1 cellular context compared by ENCODE assay signal in genomic region chr17:81926451-81927144, GRCh38.
TF ChIP-seq lines count a peak whose summit lies in the region.

No MANE protein-coding gene starts in this region.

TF ChIP-seq in A549, 52 proteins besides CTCF, POLR2A, EP300 and RAD21 (continued from another document):
- TF ChIP-seq, protein P1, sequence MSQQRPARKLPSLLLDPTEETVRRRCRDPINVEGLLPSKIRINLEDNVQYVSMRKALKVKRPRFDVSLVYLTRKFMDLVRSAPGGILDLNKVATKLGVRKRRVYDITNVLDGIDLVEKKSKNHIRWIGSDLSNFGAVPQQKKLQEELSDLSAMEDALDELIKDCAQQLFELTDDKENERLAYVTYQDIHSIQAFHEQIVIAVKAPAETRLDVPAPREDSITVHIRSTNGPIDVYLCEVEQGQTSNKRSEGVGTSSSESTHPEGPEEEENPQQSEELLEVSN (IDR thresholded peaks at IDR 0.05; ENCODE audit: borderline replicate concordance, low read depth), result no peak
- TF ChIP-seq MAFK (IDR thresholded peaks at IDR 0.05; ENCODE audit: partially characterized antibody) (peak; percentile 98), POLR2AphosphoS2 (conservative IDR thresholded peaks at IDR 0.05; ENCODE audit: low read length) (peak; percentile 83), FOSL2 (IDR thresholded peaks at IDR 0.05) (no peak), FOSL2 (CRISPR knock-in tag; IDR thresholded peaks at IDR 0.05) (peak; percentile 88), NR3C1 (IDR thresholded peaks at IDR 0.05) (no peak), ELK1 (IDR thresholded peaks at IDR 0.05; ENCODE audit: low read depth, low read length) (no peak), USF2 (IDR thresholded peaks at IDR 0.05) (no peak), RFX5 (IDR thresholded peaks at IDR 0.05) (no peak), GATA3 (IDR thresholded peaks at IDR 0.05; ENCODE audit: borderline replicate concordance) (peak; percentile 43; the same call in 1 of the 2 replicates), PHF8 (IDR thresholded peaks at IDR 0.05; ENCODE audit: borderline replicate concordance, low read depth) (peak; percentile 36), NPAS2 (CRISPR knock-in tag; IDR thresholded peaks at IDR 0.05; ENCODE audit: borderline replicate concordance) (no peak), ZSCAN20 (CRISPR knock-in tag; IDR thresholded peaks at IDR 0.05) (no peak), KDM5A (IDR thresholded peaks at IDR 0.05) (no peak), HEYL (CRISPR knock-in tag; IDR thresholded peaks at IDR 0.05) (no peak), SMC3 (IDR thresholded peaks at IDR 0.05) (no peak), MAZ (IDR thresholded peaks at IDR 0.05; ENCODE audit: borderline replicate concordance, low read depth, low read length) (no peak), HDAC2 (IDR thresholded peaks at IDR 0.05) (no peak), SREBF2 (IDR thresholded peaks at IDR 0.05) (no peak), HOXA7 (CRISPR knock-in tag; IDR thresholded peaks at IDR 0.05) (0 out of 2 replicates have a peak, but pooled peaks have one; percentile 24), FOXS1 (CRISPR knock-in tag; IDR thresholded peaks at IDR 0.05) (no peak), PBX3 (IDR thresholded peaks at IDR 0.05) (no peak; the same call in none of the 2 replicates), CBX2 (IDR thresholded peaks at IDR 0.05; ENCODE audit: borderline replicate concordance, low read depth) (no peak), ZC3H11A (IDR thresholded peaks at IDR 0.05) (no peak), CHD2 (IDR thresholded peaks at IDR 0.05; ENCODE audit: low read length, partially characterized antibody) (no peak), MAX (IDR thresholded peaks at IDR 0.05) (peak; percentile 30), ZFP36 (IDR thresholded peaks at IDR 0.05; ENCODE audit: borderline replicate concordance, partially characterized antibody) (no peak), RCOR1 (IDR thresholded peaks at IDR 0.05; ENCODE audit: low read depth, low read length) (no peak), CHD4 (IDR thresholded peaks at IDR 0.05; ENCODE audit: borderline replicate concordance) (no peak), TP53 (CRISPR knock-in tag; IDR thresholded peaks at IDR 0.05) (0 out of 2 replicates have a peak, but pooled peaks have one; percentile 1), BHLHE40 (IDR thresholded peaks at IDR 0.05; ENCODE audit: low read depth, low read length) (peak; percentile 84), JUN (IDR thresholded peaks at IDR 0.05) (peak; percentile 47 to 84; a peak in 3 of 5 replicates), CBX8 (IDR thresholded peaks at IDR 0.05) (no peak), HOXB5 (CRISPR knock-in tag; IDR thresholded peaks at IDR 0.05) (no peak), BCL3 (IDR thresholded peaks at IDR 0.05) (no peak; the same call in 2 of the 3 replicates), HOXB13 (CRISPR knock-in tag; IDR thresholded peaks at IDR 0.05; ENCODE audit: low read depth) (no peak), ESRRA (IDR thresholded peaks at IDR 0.05; ENCODE audit: borderline replicate concordance, low read length) (no peak), ZNF302 (CRISPR knock-in tag; IDR thresholded peaks at IDR 0.05) (no peak), KDM1A (IDR thresholded peaks at IDR 0.05; ENCODE audit: low read depth) (no peak), NFE2L2 (conservative IDR thresholded peaks at IDR 0.05; ENCODE audit: low read length) (peak; percentile 82), REST (IDR thresholded peaks at IDR 0.05) (no peak)
- TF ChIP-seq, protein P2, sequence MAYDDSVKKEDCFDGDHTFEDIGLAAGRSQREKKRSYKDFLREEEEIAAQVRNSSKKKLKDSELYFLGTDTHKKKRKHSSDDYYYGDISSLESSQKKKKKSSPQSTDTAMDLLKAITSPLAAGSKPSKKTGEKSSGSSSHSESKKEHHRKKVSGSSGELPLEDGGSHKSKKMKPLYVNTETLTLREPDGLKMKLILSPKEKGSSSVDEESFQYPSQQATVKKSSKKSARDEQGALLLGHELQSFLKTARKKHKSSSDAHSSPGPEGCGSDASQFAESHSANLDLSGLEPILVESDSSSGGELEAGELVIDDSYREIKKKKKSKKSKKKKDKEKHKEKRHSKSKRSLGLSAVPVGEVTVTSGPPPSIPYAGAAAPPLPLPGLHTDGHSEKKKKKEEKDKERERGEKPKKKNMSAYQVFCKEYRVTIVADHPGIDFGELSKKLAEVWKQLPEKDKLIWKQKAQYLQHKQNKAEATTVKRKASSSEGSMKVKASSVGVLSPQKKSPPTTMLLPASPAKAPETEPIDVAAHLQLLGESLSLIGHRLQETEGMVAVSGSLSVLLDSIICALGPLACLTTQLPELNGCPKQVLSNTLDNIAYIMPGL (CRISPR knock-in tag; IDR thresholded peaks at IDR 0.05; ENCODE audit: borderline replicate concordance), result no peak
- TF ChIP-seq, protein P3, sequence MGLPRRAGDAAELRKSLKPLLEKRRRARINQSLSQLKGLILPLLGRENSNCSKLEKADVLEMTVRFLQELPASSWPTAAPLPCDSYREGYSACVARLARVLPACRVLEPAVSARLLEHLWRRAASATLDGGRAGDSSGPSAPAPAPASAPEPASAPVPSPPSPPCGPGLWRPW (IDR thresholded peaks at IDR 0.05), result no peak
- TF ChIP-seq, protein P4, sequence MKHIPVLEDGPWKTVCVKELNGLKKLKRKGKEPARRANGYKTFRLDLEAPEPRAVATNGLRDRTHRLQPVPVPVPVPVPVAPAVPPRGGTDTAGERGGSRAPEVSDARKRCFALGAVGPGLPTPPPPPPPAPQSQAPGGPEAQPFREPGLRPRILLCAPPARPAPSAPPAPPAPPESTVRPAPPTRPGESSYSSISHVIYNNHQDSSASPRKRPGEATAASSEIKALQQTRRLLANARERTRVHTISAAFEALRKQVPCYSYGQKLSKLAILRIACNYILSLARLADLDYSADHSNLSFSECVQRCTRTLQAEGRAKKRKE (CRISPR knock-in tag; IDR thresholded peaks at IDR 0.05; ENCODE audit: low read depth), result 0 out of 2 replicates have a peak, but pooled peaks have one; percentile 11
